16 cellular contexts compared by ENCODE assay signal in genomic region chrX:19563746-19564145, GRCh38. TPM values are rescaled to one million over a fixed set of nuclear protein-coding genes. Genes with fewer than 3 reads are reported as not detected.
DNase-seq lines count a peak whose midpoint lies in the region; ATAC-seq, FAIRE-seq and TF ChIP-seq lines count a peak whose summit lies in the region.
"Had no signal": no experiment of that assay in that cellular context is flagged by ENCODE, and none has a peak within 500 bp of the region (broad histone marks: within the 10 kb centered on the region; RNA-seq: fewer than 3 reads in every experiment).

No MANE protein-coding gene starts in this region.

- H3K36me3 ChIP-seq in GM12878 (ENCODE audit: control insufficient read depth in 2 of 2, insufficient read depth in 2 of 2, low read length in 1 of 2), result peaks cover 3% of the 10 kb centered on the region in 2 experiments; a peak in 3 of 4 replicates

- CTCF ChIA-PET in GM12878 (lab: Yijun Ruan, JAX), result interaction anchor here (0.8 kb wide), 1 partner anchor 183 kb away, joined by 3 read pairs; no protein-coding TSS in a partner anchor

- no peak for TF ChIP-seq RAD21 in GM12878 (IDR thresholded peaks at IDR 0.05; ENCODE audit: insufficient read depth, low read depth, low read length)

- POLR2A ChIA-PET in GM12878 (lab: Charles Lee), result no interaction called here

- no peak overlapping the region for H2AFZ ChIP-seq in GM12878 (ENCODE audit: control insufficient read depth, low read depth, low read length)

- no peaks in the 10 kb centered on the region for H3K79me2 ChIP-seq in GM12878 (ENCODE audit: control insufficient read depth, insufficient read depth, low read length)

- no peak for TF ChIP-seq EP300 in GM12878 (IDR thresholded peaks at IDR 0.05; ENCODE audit: borderline replicate concordance in 1 of 2, control insufficient read depth in 1 of 2, low read depth in 2 of 2, low read length in 2 of 2)

- peaks cover 22% of the 10 kb centered on the region for H3K4me1 ChIP-seq in GM12878 (ENCODE audit: control insufficient read depth, insufficient read depth, low read length)
- H3K4me1 ChIP-seq: foreskin keratinocyte had no signal

- H3K27me3 ChIP-seq in GM12878 (replicated peaks in 1 of 2; ENCODE audit: control insufficient read depth in 2 of 2, insufficient read depth in 2 of 2, low read length in 1 of 2), result no peaks in the 10 kb centered on the region
- H3K27me3 ChIP-seq: foreskin keratinocyte had no signal

- WGBS in GM12878 (ENCODE audit: insufficient coverage, insufficient replicate concordance, low lambda C conversion rate, missing lambda C conversion rate), result 33% methylated on average over 6 of the region's 6 CpGs

- H3K9me3 ChIP-seq in GM12878 (replicated peaks; ENCODE audit: control insufficient read depth, insufficient read depth, low read length), result no peaks in the 10 kb centered on the region
- H3K9me3 ChIP-seq: A549 had no signal

- no TSS peak for BruUV-seq in GM12878 (replicated peaks; lab: Mats Ljungman, UMichigan)

- no peak for TF ChIP-seq POLR2A in GM12878 (IDR thresholded peaks at IDR 0.05; ENCODE audit: low read depth, low read length)

- no peak for FAIRE-seq in GM12878 (lab: Jason Lieb, UNC)
- FAIRE-seq: A549, keratinocyte had no signal

- intact Hi-C loops in GM12878 (cut with micrococcal nuclease; ENCODE audit: unreplicated experiment), result no loop called here

- DNase-seq in activated CD4-positive, alpha-beta T cell treated with anti-CD3 and anti-CD28 coated beads for 48 hours, result peak; percentile 37
- DNase-seq in activated CD4-positive, alpha-beta T cell treated with anti-CD3 and anti-CD28 coated beads, Interleukin-2, amount 50 U/mL, for 4 hours, result no peak
- DNase-seq in GM12878 (ENCODE audit: low read depth, low spot score), result no peak
- DNase-seq in effector CD8-positive, alpha-beta T cell (lab: John Stamatoyannopoulos, UW), result no peak
- DNase-seq in occipital lobe (lab: John Stamatoyannopoulos, UW), result no peak
- DNase-seq in H4 (ENCODE audit: low spot score), result no peak
- DNase-seq: dermis blood vessel endothelial cell, EL, foreskin keratinocyte, NCI-H345, nephron progenitor cell, Right ventricle myocardium superior had no signal

- H3K27ac ChIP-seq in GM12878 (ENCODE audit: control insufficient read depth, insufficient read depth), result peak overlapping the region; percentile 47
- H3K27ac ChIP-seq: A549, foreskin keratinocyte had no signal

- no peak overlapping the region for H3K9ac ChIP-seq in GM12878 (ENCODE audit: control insufficient read depth, insufficient read depth, low read length)

- SMC1A ChIA-PET in GM12878 (lab: Charles Lee; ENCODE audit: uncharacterized antibody, unreplicated experiment), result no interaction called here

- no peak for TF ChIP-seq CTCF in GM12878 (IDR thresholded peaks at IDR 0.05 in 2 of 3, conservative IDR thresholded peaks at IDR 0.05 in 1 of 3; ENCODE audit: control insufficient read depth in 2 of 3, extremely low read depth in 1 of 3, insufficient read depth in 1 of 3, low read depth in 3 of 3, low read length in 3 of 3)

- peak overlapping the region; percentile 7; the same call in 1 of the 2 replicates for H3K4me2 ChIP-seq in GM12878 (ENCODE audit: control insufficient read depth, insufficient read depth)
- H3K4me2 ChIP-seq: A549 had no signal

- H3K4me3 ChIP-seq in GM12878, result no peak overlapping the region; the same call in 1 of the 2 replicates
- H3K4me3 ChIP-seq: A549 had no signal

- in situ Hi-C loops in GM12878 (cut with MboI), result no loop called here

- ATAC-seq in GM21390 (IDR thresholded peaks at IDR 0.05; ENCODE audit: unreplicated experiment) (peak; percentile 46), HG03342 (IDR thresholded peaks at IDR 0.05; ENCODE audit: unreplicated experiment) (peak; percentile 27), GM12878 (peak; percentile 52)
- ATAC-seq: A549, foreskin keratinocyte had no signal

- RAD21 ChIA-PET in GM12878 (lab: Charles Lee; ENCODE audit: unreplicated experiment), result no interaction called here

- no peaks in the 10 kb centered on the region; the same call in 1 of the 2 replicates for H4K20me1 ChIP-seq in GM12878 (ENCODE audit: control insufficient read depth, insufficient read depth)

TF ChIP-seq in GM12878, 131 proteins besides CTCF, POLR2A, EP300 and RAD21:
- TF ChIP-seq YBX1 (IDR thresholded peaks at IDR 0.05) (no peak), IRF5 (IDR thresholded peaks at IDR 0.05; ENCODE audit: borderline replicate concordance) (no peak), POLR2AphosphoS5 (IDR thresholded peaks at IDR 0.05; ENCODE audit: low read length) (no peak), ZBED1 (IDR thresholded peaks at IDR 0.05; ENCODE audit: borderline replicate concordance) (no peak), ZNF217 (IDR thresholded peaks at IDR 0.05) (no peak), ZNF687 (IDR thresholded peaks at IDR 0.05) (no peak), BACH1 (IDR thresholded peaks at IDR 0.05; ENCODE audit: borderline replicate concordance) (no peak), MYC (IDR thresholded peaks at IDR 0.05; ENCODE audit: insufficient read depth, insufficient read length, insufficient replicate concordance, low read length, severe bottlenecking) (no peak), HDAC2 (IDR thresholded peaks at IDR 0.05) (no peak)

RNA-seq across cellular contexts. Expression of gene MAP3K15, which starts 48.4 kb away (rescaled TPM):
- 0.08 and 0.12 TPM in 2 replicates for total RNA-seq in GM12878 (2013; cell fraction: nucleolus; rRNA removed)
- total RNA-seq in GM12878 (2014; rRNA removed) (not detected in 2 replicates), GM12878 (2014; rRNA removed; fragmentation: Illumina TruSeq; extraction: Trizol) (not detected in 2 replicates), GM12878 (2021) (not detected in 2 replicates), occipital lobe (1.4 TPM)
- not detected for polyA plus RNA-seq in GM12878 (2011; ENCODE audit: low read depth)
- polyA plus RNA-seq in GM12878 (2011; rRNA removed) (0.12 and 0.16 TPM in 2 replicates), GM12878 (2014; fragmentation: Illumina TruSeq; extraction: Trizol) (not detected in 2 replicates), GM12878 (2014; fragmentation: Nextera tagmentation; extraction: Ambion mirVana) (not detected), GM12878 (2014; rRNA removed) (0.03 and 0.04 TPM in 2 replicates), GM12878 (2016; fragmentation: Nextera tagmentation; extraction: Ambion mirVana) (not detected)
- 0.09 and 0.10 TPM in 2 replicates for polyA plus RNA-seq in GM12878 (2011; cell fraction: cytosol; rRNA removed)
- 0.16 and 0.19 TPM in 2 replicates for polyA plus RNA-seq in GM12878 (2011; cell fraction: nucleus; rRNA removed)
- polyA plus RNA-seq in GM12878 (2012), result 0.04 TPM in 1 of 2 replicates, not detected in the other
- polyA minus RNA-seq in GM12878 (2011; rRNA and poly(A)+ RNA removed), result 0.10 TPM in 1 of 2 replicates, not detected in the other
- not detected in 2 replicates for polyA minus RNA-seq in GM12878 (2011; cell fraction: cytosol; rRNA and poly(A)+ RNA removed)
- polyA minus RNA-seq in GM12878 (2011; cell fraction: nucleus; rRNA and poly(A)+ RNA removed), result under 0.01 TPM in 1 of 2 replicates, not detected in the other
- 0.50 and 1.4 TPM in 2 replicates for total RNA-seq in H4 (2014; rRNA removed; shearing (Covaris generic))
- total RNA-seq: Right ventricle myocardium superior had no signal
